Comparison of ENCODE assay signal across 8 cellular contexts in genomic region chr4:69617083-69617694, GRCh38. TPM values are rescaled to one million over a fixed set of nuclear protein-coding genes. Genes with fewer than 3 reads are reported as not detected.
DNase-seq lines count a peak whose midpoint lies in the region; ATAC-seq, FAIRE-seq and TF ChIP-seq lines count a peak whose summit lies in the region.

No MANE protein-coding gene starts in this region.

- BruUV-seq in GM12878 (replicated peaks; lab: Mats Ljungman, UMichigan), result no TSS peak

- no peak overlapping the region for H3K9ac ChIP-seq in GM12878 (ENCODE audit: control insufficient read depth, insufficient read depth, low read length)

- H3K36me3 ChIP-seq in GM12878 (ENCODE audit: control insufficient read depth in 2 of 2, insufficient read depth in 2 of 2, low read length in 1 of 2), result no peaks in the 10 kb centered on the region

- ATAC-seq in GM12878 (peak; percentile 50; the same call in 2 of the 3 replicates), GM19395 (IDR thresholded peaks at IDR 0.05; ENCODE audit: unreplicated experiment) (no peak), Right ventricle myocardium inferior (no peak)

- no peak overlapping the region for H2AFZ ChIP-seq in GM12878 (ENCODE audit: control insufficient read depth, low read depth, low read length)

- TF ChIP-seq CTCF in LNCaP clone FGC (IDR thresholded peaks at IDR 0.05; ENCODE audit: control insufficient read depth, extremely low read depth, insufficient read depth) (peak; percentile 75), GM12878 (IDR thresholded peaks at IDR 0.05 in 2 of 3, conservative IDR thresholded peaks at IDR 0.05 in 1 of 3; ENCODE audit: control insufficient read depth in 2 of 3, extremely low read depth in 1 of 3, insufficient read depth in 1 of 3, low read depth in 3 of 3, low read length in 3 of 3) (peak; percentile 30 to 46 (median 31); a peak in 4 of 6 replicates)

- RAD21 ChIA-PET in GM12878 (lab: Charles Lee; ENCODE audit: unreplicated experiment), result no interaction called here

- SMC1A ChIA-PET in GM12878 (lab: Charles Lee; ENCODE audit: uncharacterized antibody, unreplicated experiment), result interaction anchor here (0.8 to 1.8 kb wide), 6 partner anchors 22 to 1345 kb away, joined by 3 to 5 read pairs (median 3); no protein-coding TSS in a partner anchor

- WGBS in GM12878 (ENCODE audit: insufficient coverage, insufficient replicate concordance, low lambda C conversion rate, missing lambda C conversion rate), result 66% methylated on average over 6 of the region's 6 CpGs

- intact Hi-C loops in GM12878 (cut with micrococcal nuclease; ENCODE audit: unreplicated experiment) (loop anchor here (2.0 to 10.0 kb wide), 3 partner anchors 300 to 1622 kb away; no protein-coding TSS in a partner anchor), Right ventricle myocardium inferior (cut with DNase I) (no loop called here)

- H3K27ac ChIP-seq in GM12878 (ENCODE audit: control insufficient read depth, insufficient read depth), result no peak overlapping the region

- POLR2A ChIA-PET in GM12878 (lab: Charles Lee), result no interaction called here

- no peaks in the 10 kb centered on the region for H3K27me3 ChIP-seq in GM12878 (replicated peaks in 1 of 2; ENCODE audit: control insufficient read depth in 2 of 2, insufficient read depth in 2 of 2, low read length in 1 of 2)

- H3K9me3 ChIP-seq in GM12878 (replicated peaks; ENCODE audit: control insufficient read depth, insufficient read depth, low read length), result no peaks in the 10 kb centered on the region

- H3K4me1 ChIP-seq in GM12878 (ENCODE audit: control insufficient read depth, insufficient read depth, low read length), result no peaks in the 10 kb centered on the region

- TF ChIP-seq RAD21 in GM12878 (IDR thresholded peaks at IDR 0.05; ENCODE audit: insufficient read depth, low read depth, low read length), result peak; percentile 70

- in situ Hi-C loops in G401 (cut with HindIII; ENCODE audit: low sequenced_read_pairs) (no loop called here), GM12878 (cut with MboI) (loop anchor here (25.0 kb wide), 2 partner anchors 305 to 1130 kb away; no protein-coding TSS in a partner anchor)

- no peak for FAIRE-seq in GM12878 (lab: Jason Lieb, UNC)

- H3K79me2 ChIP-seq in GM12878 (ENCODE audit: control insufficient read depth, insufficient read depth, low read length), result no peaks in the 10 kb centered on the region

- no peak for TF ChIP-seq POLR2A in GM12878 (IDR thresholded peaks at IDR 0.05; ENCODE audit: low read depth, low read length)

- TF ChIP-seq EP300 in GM12878 (IDR thresholded peaks at IDR 0.05; ENCODE audit: borderline replicate concordance in 1 of 2, control insufficient read depth in 1 of 2, low read depth in 2 of 2, low read length in 2 of 2), result no peak

- H3K4me3 ChIP-seq in LNCaP clone FGC (ENCODE audit: low read depth, low read length) (no peak overlapping the region), GM12878 (no peak overlapping the region)

- H3K4me2 ChIP-seq in GM12878 (ENCODE audit: control insufficient read depth, insufficient read depth), result no peak overlapping the region

- DNase-seq in G401 (ENCODE audit: low spot score) (peak; percentile 10), LNCaP clone FGC (ENCODE audit: low read depth) (peak; percentile 57), GM12878 (ENCODE audit: low read depth, low spot score) (no peak), myocyte (ENCODE audit: low read depth) (peak; percentile 83), Right ventricle myocardium inferior (ENCODE audit: missing footprints) (no peak)
- no peak for DNase-seq in activated CD4-positive, alpha-beta T cell treated with anti-CD3 and anti-CD28 coated beads, Interleukin-2, amount 50 U/mL, for 4 hours
- DNase-seq in activated CD4-positive, CD25-positive, alpha-beta regulatory T cell (lab: John Stamatoyannopoulos, UW), result no peak

- no peaks in the 10 kb centered on the region for H4K20me1 ChIP-seq in GM12878 (ENCODE audit: control insufficient read depth, insufficient read depth)

- CTCF ChIA-PET in GM12878 (lab: Yijun Ruan, JAX), result interaction anchor here (0.8 to 1.7 kb wide), 3 partner anchors 16 to 1119 kb away, joined by 3 to 6 read pairs (median 5); no protein-coding TSS in a partner anchor

TF ChIP-seq in GM12878, 131 proteins besides CTCF, POLR2A, EP300 and RAD21:
- TF ChIP-seq CUX1 (IDR thresholded peaks at IDR 0.05; ENCODE audit: insufficient replicate concordance, low read depth, low read length) (no peak), SMC3 (IDR thresholded peaks at IDR 0.05; ENCODE audit: borderline replicate concordance, low read length) (peak; percentile 45; the same call in 1 of the 2 replicates)
TF ChIP-seq in GM12878: peak in this region for 1.

RNA-seq across cellular contexts. Expression of gene UGT2A2, which starts 22.3 kb away (rescaled TPM):
- not detected in 2 replicates for total RNA-seq in G401 (2014; rRNA removed; shearing (Covaris generic))
- not detected in 2 replicates for total RNA-seq in GM12878 (2013; cell fraction: nucleolus; rRNA removed)
- total RNA-seq in GM12878 (2014; rRNA removed) (0.11 TPM in 1 of 2 replicates, not detected in the other), GM12878 (2014; rRNA removed; fragmentation: Illumina TruSeq; extraction: Trizol) (not detected in 2 replicates), GM12878 (2021) (not detected in 2 replicates), myocyte (not detected in 2 replicates), Right ventricle myocardium inferior (not detected)
- not detected for polyA plus RNA-seq in GM12878 (2011; ENCODE audit: low read depth)
- polyA plus RNA-seq in GM12878 (2011; rRNA removed) (not detected in 2 replicates), GM12878 (2014; fragmentation: Illumina TruSeq; extraction: Trizol) (not detected in 2 replicates), GM12878 (2014; fragmentation: Nextera tagmentation; extraction: Ambion mirVana) (under 1 TPM in 1 of 2 experiments, not detected in 1; 0.18 TPM), GM12878 (2014; rRNA removed) (not detected in 2 replicates), GM12878 (2016; fragmentation: Nextera tagmentation; extraction: Ambion mirVana) (not detected)
- not detected in 2 replicates for polyA plus RNA-seq in GM12878 (2011; cell fraction: cytosol; rRNA removed)
- polyA plus RNA-seq in GM12878 (2011; cell fraction: nucleus; rRNA removed), result not detected in 2 replicates
- not detected in 2 replicates for polyA plus RNA-seq in GM12878 (2012)
- polyA minus RNA-seq in GM12878 (2011; rRNA and poly(A)+ RNA removed), result not detected in 2 replicates
- not detected in 2 replicates for polyA minus RNA-seq in GM12878 (2011; cell fraction: cytosol; rRNA and poly(A)+ RNA removed)
- polyA minus RNA-seq in GM12878 (2011; cell fraction: nucleus; rRNA and poly(A)+ RNA removed), result not detected in 2 replicates
- polyA plus RNA-seq in myocyte (2012), result 0.09 TPM

RNA-seq across cellular contexts. Expression of gene UGT2A1, which starts 35.9 kb away (rescaled TPM):
- not detected in 2 replicates for total RNA-seq in G401 (2014; rRNA removed; shearing (Covaris generic))
- not detected in 2 replicates for total RNA-seq in GM12878 (2013; cell fraction: nucleolus; rRNA removed)
- total RNA-seq in GM12878 (2014; rRNA removed) (0.27 TPM in 1 of 2 replicates, not detected in the other), GM12878 (2014; rRNA removed; fragmentation: Illumina TruSeq; extraction: Trizol) (not detected in 2 replicates), GM12878 (2021) (not detected in 2 replicates), myocyte (not detected in 2 replicates), Right ventricle myocardium inferior (not detected)
- not detected for polyA plus RNA-seq in GM12878 (2011; ENCODE audit: low read depth)
- polyA plus RNA-seq in GM12878 (2011; rRNA removed) (0.04 TPM in 1 of 2 replicates, not detected in the other), GM12878 (2014; fragmentation: Illumina TruSeq; extraction: Trizol) (0.19 TPM in 1 of 2 replicates, not detected in the other), GM12878 (2014; fragmentation: Nextera tagmentation; extraction: Ambion mirVana) (under 1 TPM; 0.07 to 0.08 TPM), GM12878 (2014; rRNA removed) (0.28 and 0.50 TPM in 2 replicates), GM12878 (2016; fragmentation: Nextera tagmentation; extraction: Ambion mirVana) (not detected)
- polyA plus RNA-seq in GM12878 (2011; cell fraction: cytosol; rRNA removed), result not detected in 2 replicates
- polyA plus RNA-seq in GM12878 (2011; cell fraction: nucleus; rRNA removed), result not detected in 2 replicates
- not detected in 2 replicates for polyA plus RNA-seq in GM12878 (2012)
- not detected in 2 replicates for polyA minus RNA-seq in GM12878 (2011; rRNA and poly(A)+ RNA removed)
- not detected in 2 replicates for polyA minus RNA-seq in GM12878 (2011; cell fraction: cytosol; rRNA and poly(A)+ RNA removed)
- polyA minus RNA-seq in GM12878 (2011; cell fraction: nucleus; rRNA and poly(A)+ RNA removed), result not detected in 2 replicates
- polyA plus RNA-seq in myocyte (2012), result 0.16 TPM

Comparison
In these comparisons a context has a peak if more than half of its experiments do, and no peak if none do; other contexts are left out.
1. DNase-seq: peak in G401 (single experiment), LNCaP clone FGC (single experiment) and myocyte (single experiment); none in GM12878 (single experiment), activated CD4-positive, alpha-beta T cell treated with anti-CD3 and anti-CD28 coated beads, Interleukin-2, amount 50 U/mL, for 4 hours (0 of 2), Right ventricle myocardium inferior (single experiment) and activated CD4-positive, CD25-positive, alpha-beta regulatory T cell (0 of 4).